8 cellular contexts compared by ENCODE assay signal in the genomic region with DNA sequence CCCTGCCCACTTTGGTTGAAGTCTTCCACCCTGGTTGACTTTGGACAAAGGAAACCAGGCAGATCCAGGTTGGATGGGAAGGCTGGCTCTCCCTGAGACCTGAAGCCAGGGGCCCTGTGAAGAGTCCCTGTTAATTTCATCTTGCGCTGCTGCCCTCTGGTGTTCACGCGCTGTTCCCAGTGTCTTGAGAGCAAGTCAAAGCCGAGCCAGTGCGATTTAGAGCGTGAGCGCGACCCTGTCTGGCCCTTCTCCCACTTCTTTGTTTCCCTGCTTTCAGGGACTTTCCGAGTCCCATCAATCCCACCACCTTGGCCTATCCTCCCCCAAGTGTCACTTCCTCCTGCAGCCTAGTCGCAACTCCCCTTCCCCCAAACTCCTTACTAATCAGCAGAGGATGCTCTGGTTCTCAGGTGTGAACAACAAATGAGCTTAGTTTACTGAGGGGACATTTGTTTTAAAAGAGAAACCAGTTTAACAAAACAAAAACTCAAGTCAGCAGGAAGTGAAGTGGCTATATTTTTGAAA.
DNase-seq lines count a peak whose midpoint lies in the region; ATAC-seq, FAIRE-seq and TF ChIP-seq lines count a peak whose summit lies in the region.

No MANE protein-coding gene starts in this region.

- FAIRE-seq in H54 (lab: Jason Lieb, UNC), result no peak

- TF ChIP-seq CTCF in GM12874 (IDR thresholded peaks at IDR 0.05; ENCODE audit: insufficient read depth, low read depth, low read length) (peak; percentile 82), cardiac fibroblast (IDR thresholded peaks at IDR 0.05; ENCODE audit: low read depth, low read length) (peak; percentile 90)

- peaks cover 12% of the 10 kb centered on the region for H3K36me3 Mint-ChIP-seq in T-helper 2 cell treated with Interferon-gamma antibody and Interleukin-4, amounts not matched to agents 5 μg/mL and 100 μg/mL, for 36 hours (ENCODE audit: low read depth)

- no peak for TF ChIP-seq POLR2A in H54 (IDR thresholded peaks at IDR 0.05; ENCODE audit: low read depth, low read length)

- no peaks in the 10 kb centered on the region for H3K27me3 Mint-ChIP-seq in T-helper 2 cell treated with Interferon-gamma antibody and Interleukin-4, amounts not matched to agents 5 μg/mL and 100 μg/mL, for 36 hours (ENCODE audit: low read depth)

- peaks cover 77% of the 10 kb centered on the region for H3K4me1 Mint-ChIP-seq in T-helper 2 cell treated with Interferon-gamma antibody and Interleukin-4, amounts not matched to agents 5 μg/mL and 100 μg/mL, for 36 hours (ENCODE audit: low read depth)

- H3K27ac Mint-ChIP-seq in T-helper 2 cell treated with Interferon-gamma antibody and Interleukin-4, amounts not matched to agents 5 μg/mL and 100 μg/mL, for 36 hours, result peak overlapping the region; percentile 98

- H3K9me3 Mint-ChIP-seq in T-helper 2 cell treated with Interferon-gamma antibody and Interleukin-4, amounts not matched to agents 5 μg/mL and 100 μg/mL, for 36 hours, result peaks cover 7% of the 10 kb centered on the region

- no peak overlapping the region for H3K4me3 ChIP-seq in cardiac fibroblast (replicated peaks in 1 of 2; ENCODE audit: low read depth in 2 of 2, low read length in 2 of 2)

- peak overlapping the region; percentile 75 for H3K4me3 Mint-ChIP-seq in T-helper 2 cell treated with Interferon-gamma antibody and Interleukin-4, amounts not matched to agents 5 μg/mL and 100 μg/mL, for 36 hours

- DNase-seq in T-helper 2 cell treated with Interferon-gamma antibody and Interleukin-4, amounts not matched to agents 5 μg/mL and 100 μg/mL, for 36 hours (ENCODE audit: low spot score), result peak; percentile 81
- peak; percentile 89 to 90 for DNase-seq in cardiac fibroblast (ENCODE audit: low read depth in 2 of 2)
- peak; percentile 96 for DNase-seq in left kidney (ENCODE audit: low read depth, low spot score)
- DNase-seq in stimulated activated CD4-positive, alpha-beta T cell treated with anti-CD3 and anti-CD28 coated beads, Interleukin-4, amount 100 ng/mL, for 48 hours (ENCODE audit: low read depth in 2 of 2), result peak; percentile 87 to 90
- DNase-seq in H54 (ENCODE audit: insufficient read length, low spot score), result no peak
- no peak for DNase-seq in T1000 (lab: John Stamatoyannopoulos, UW)

- ATAC-seq in HG03097 (IDR thresholded peaks at IDR 0.05; ENCODE audit: low FRiP score, unreplicated experiment), result peak; percentile 33

Comparison
In these comparisons a context has a peak if more than half of its experiments do, and no peak if none do; other contexts are left out.
1. DNase-seq: peak in T-helper 2 cell treated with Interferon-gamma antibody and Interleukin-4, amounts not matched to agents 5 μg/mL and 100 μg/mL, for 36 hours (single experiment), cardiac fibroblast (2 of 2), left kidney (single experiment) and stimulated activated CD4-positive, alpha-beta T cell treated with anti-CD3 and anti-CD28 coated beads, Interleukin-4, amount 100 ng/mL, for 48 hours (2 of 2); none in H54 (single experiment) and T1000 (single experiment).